Comparison of ENCODE assay signal across 14 cellular contexts in genomic region chr20:48733296-48733790, GRCh38.
DNase-seq lines count a peak whose midpoint lies in the region; ATAC-seq and TF ChIP-seq lines count a peak whose summit lies in the region.
"Had no signal": no experiment of that assay in that cellular context is flagged by ENCODE, and none has a peak within 500 bp of the region (broad histone marks: within the 10 kb centered on the region; RNA-seq: fewer than 3 reads in every experiment).

No MANE protein-coding gene starts in this region.

- no peaks in the 10 kb centered on the region for H3K27me3 Mint-ChIP-seq in naive thymus-derived CD8-positive, alpha-beta T cell

- peaks cover 6 to 58% (median 9%) of the 10 kb centered on the region in 3 donors for H3K36me3 Mint-ChIP-seq in naive thymus-derived CD8-positive, alpha-beta T cell

- H3K9me3 ChIP-seq in adipocyte (ENCODE audit: control insufficient read depth, low read length) = no peaks in the 10 kb centered on the region
- H3K9me3 ChIP-seq: adrenal gland, suprapubic skin had no signal

- no peaks in the 10 kb centered on the region for H3K4me1 ChIP-seq in adipocyte (ENCODE audit: control insufficient read depth, insufficient read depth, low read length)
- H3K4me1 ChIP-seq: suprapubic skin had no signal

- no peak for TF ChIP-seq POLR2A in NB4 (IDR thresholded peaks at IDR 0.05; ENCODE audit: extremely low read depth, insufficient read length)

- no peaks in the 10 kb centered on the region for H3K36me3 ChIP-seq in adipocyte (ENCODE audit: control insufficient read depth, insufficient read depth, low read length, severe bottlenecking)
- H3K36me3 ChIP-seq: adrenal gland had no signal

- H3K9ac ChIP-seq in adipocyte (ENCODE audit: low read length) = no peak overlapping the region

- H3K4me3 Mint-ChIP-seq in naive thymus-derived CD8-positive, alpha-beta T cell = no peak overlapping the region

- TF ChIP-seq CTCF in NB4 (IDR thresholded peaks at IDR 0.05; ENCODE audit: low read depth, low read length) = no peak

- peak; percentile 25 for DNase-seq in NCI-H82 (lab: John Stamatoyannopoulos, UW)
- no peak for DNase-seq in NCI-H82 treated with DMSO at 0.1 percent for 48 hours (lab: John Stamatoyannopoulos, UW; ENCODE audit: unreplicated experiment)
- DNase-seq in NB4 (ENCODE audit: low read depth) = peak; percentile 56
- peak; percentile 9 for DNase-seq in adipocyte (ENCODE audit: low read depth)
- DNase-seq in naive thymus-derived CD8-positive, alpha-beta T cell = no peak
- no peak for DNase-seq in KG1 (lab: John Stamatoyannopoulos, UW)
- no peak for DNase-seq in SHP77 treated with DMSO at 0.1 percent for 48 hours (lab: John Stamatoyannopoulos, UW)
- no peak for DNase-seq in activated CD8-positive, alpha-beta memory T cell treated with anti-CD3 and anti-CD28 coated beads, Interleukin-2, amount 50 U/mL, for 48 hours
- DNase-seq: adrenal gland; GOT3; kidney glomerular epithelial cell; NCI-H187; stimulated activated CD4-positive, alpha-beta T cell treated with anti-CD3 and anti-CD28 coated beads, Interleukin-1b, Interleukin-23, amount 100 ng/mL, for 48 hours had no signal

- peak in 1 of 2 donors; percentile 40 for ATAC-seq in naive thymus-derived CD8-positive, alpha-beta T cell

- peaks cover 5% of the 10 kb centered on the region for H3K27me3 ChIP-seq in adipocyte (replicated peaks; ENCODE audit: control insufficient read depth, insufficient read depth, low read length)
- H3K27me3 ChIP-seq: adrenal gland, suprapubic skin had no signal

- H3K4me3 ChIP-seq in NB4 (ENCODE audit: low read depth, low read length) (no peak overlapping the region), adipocyte (ENCODE audit: low read length) (no peak overlapping the region)
- H3K4me3 ChIP-seq: adrenal gland, suprapubic skin had no signal

- peak overlapping the region in 6 of 10 donors; percentile 40 to 65 (median 46) for H3K27ac Mint-ChIP-seq in naive thymus-derived CD8-positive, alpha-beta T cell

- POLR2A ChIA-PET in naive thymus-derived CD8-positive, alpha-beta T cell (lab: Charles Lee) = interaction anchor here (0.6 to 1.1 kb wide), 2 partner anchors 11 to 134 kb away, joined by 3 to 7 read pairs; no protein-coding TSS in a partner anchor

- H3K9me3 Mint-ChIP-seq in naive thymus-derived CD8-positive, alpha-beta T cell = no peaks in the 10 kb centered on the region

- H3K4me1 Mint-ChIP-seq in naive thymus-derived CD8-positive, alpha-beta T cell = peaks cover 50 to 81% (median 72%) of the 10 kb centered on the region in 4 donors

Comparison
In these comparisons a context has a peak if more than half of its experiments do, and no peak if none do; other contexts are left out.
1. DNase-seq: peak in NCI-H82 (single experiment), NB4 (single experiment) and adipocyte (single experiment); none in NCI-H82 treated with DMSO at 0.1 percent for 48 hours (single experiment), naive thymus-derived CD8-positive, alpha-beta T cell (0 of 10), KG1 (single experiment), SHP77 treated with DMSO at 0.1 percent for 48 hours (single experiment) and activated CD8-positive, alpha-beta memory T cell treated with anti-CD3 and anti-CD28 coated beads, Interleukin-2, amount 50 U/mL, for 48 hours (single experiment).